21 cellular contexts compared by ENCODE assay signal in the genomic region with DNA sequence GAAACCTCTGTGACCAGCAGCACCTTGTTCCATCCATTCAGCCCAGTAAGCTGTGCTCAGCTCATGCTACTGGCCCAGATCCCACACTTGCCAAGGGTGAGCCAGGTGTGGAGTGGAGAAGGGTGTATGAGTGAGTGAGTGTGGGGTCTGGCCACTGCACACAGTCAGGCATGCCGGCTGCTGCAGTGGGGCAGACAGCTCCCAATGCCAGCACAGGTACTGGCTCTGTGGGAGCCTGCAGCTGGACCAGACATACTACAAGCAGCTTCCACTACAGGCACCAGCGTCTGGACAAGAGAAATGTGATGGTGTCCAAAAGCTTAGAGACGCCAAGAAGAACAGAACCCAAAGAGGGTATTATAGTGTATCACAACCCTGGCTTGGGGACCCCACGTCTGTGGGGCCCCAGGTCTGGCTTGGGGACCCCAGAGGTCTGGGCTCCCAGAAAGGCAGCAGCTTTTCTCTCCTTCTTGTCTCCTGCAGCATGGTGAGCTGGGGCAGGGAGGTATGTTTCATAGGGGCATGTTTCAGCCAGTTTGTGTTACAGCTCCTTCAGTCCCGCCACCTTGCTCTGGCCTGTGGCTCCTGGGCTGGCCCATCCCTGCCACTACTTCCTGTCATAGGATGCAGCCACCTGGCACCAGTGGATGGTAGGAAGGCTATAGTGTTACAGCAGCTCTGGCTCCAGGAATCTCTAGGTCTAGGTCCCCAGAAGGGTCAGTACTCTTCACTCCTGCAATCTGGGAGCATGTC.
A peak's percentile ranks its signal among the peaks of the same experiment; 100 is the strongest.
DNase-seq lines count a peak whose midpoint lies in the region; ATAC-seq and TF ChIP-seq lines count a peak whose summit lies in the region.
"Had no signal": no experiment of that assay in that cellular context is flagged by ENCODE, and none has a peak within 500 bp of the region (broad histone marks: within the 10 kb centered on the region; RNA-seq: fewer than 3 reads in every experiment).

No MANE protein-coding gene starts in this region.

- H2BK20ac ChIP-seq in H9 (ENCODE audit: low read depth, low read length, poor library complexity, severe bottlenecking), result no peak overlapping the region

- H3K4me1 Mint-ChIP-seq in H9, result no peaks in the 10 kb centered on the region
- no peaks in the 10 kb centered on the region for H3K4me1 Mint-ChIP-seq in stimulated activated effector memory CD8-positive, alpha-beta T cell treated with anti-CD3 and anti-CD28 coated beads, Interleukin-12 subunit alpha, Interleukin-12 subunit beta, amount 100 ng/mL, for 72 hours
- no peaks in the 10 kb centered on the region for H3K4me1 Mint-ChIP-seq in type B pancreatic cell (ENCODE audit: unreplicated experiment)
- H3K4me1 Mint-ChIP-seq: B cell; CD4-positive, CD25-positive, alpha-beta regulatory T cell had no signal

- no peaks in the 10 kb centered on the region for H3K9me3 ChIP-seq in H9 (ENCODE audit: control insufficient read depth, low read depth, low read length)
- H3K9me3 ChIP-seq in esophagus muscularis mucosa, result peaks cover 0 to 25% (median 11%) of the 10 kb centered on the region in 4 donors
- H3K9me3 ChIP-seq in neuronal stem cell (replicated peaks in 1 of 2; ENCODE audit: control insufficient read depth in 2 of 2, insufficient read depth in 1 of 2, low read depth in 1 of 2, low read length in 2 of 2), result no peaks in the 10 kb centered on the region
- H3K9me3 ChIP-seq: Caco-2 had no signal

- no peak overlapping the region for H3T11ph ChIP-seq in H9 (ENCODE audit: low read length)

- WGBS in H9 (ENCODE audit: extremely low coverage, insufficient read length, low lambda C conversion rate), result no CpG with 5 or more reads among the region's 5 CpGs
- 69% methylated on average over 4 of the region's 5 CpGs for WGBS in esophagus muscularis mucosa
- no CpG with 5 or more reads among the region's 5 CpGs for WGBS in neuronal stem cell (ENCODE audit: extremely low coverage in 2 of 2, insufficient read length in 2 of 2, insufficient replicate concordance in 1 of 2), 2 donors

- no peak for TF ChIP-seq EP300 in esophagus muscularis mucosa (IDR thresholded peaks at IDR 0.05)

- H3K4ac ChIP-seq in H9 (ENCODE audit: low read depth, low read length) (no peak overlapping the region), neuronal stem cell (ENCODE audit: low read length) (no peak overlapping the region)

- H2BK15ac ChIP-seq in H9 (ENCODE audit: low read depth, low read length) (no peak overlapping the region), neuronal stem cell (ENCODE audit: low read length) (no peak overlapping the region)

- H2AK5ac ChIP-seq in H9 (ENCODE audit: insufficient read length, low read length) (no peak overlapping the region), neuronal stem cell (ENCODE audit: low read depth, low read length) (no peak overlapping the region)

- H3K23ac ChIP-seq in H9 (ENCODE audit: insufficient read length, low read depth, low read length) (no peak overlapping the region), neuronal stem cell (ENCODE audit: low read depth, low read length, poor library complexity) (peak overlapping the region; percentile 22)

- TF ChIP-seq POLR2A in esophagus muscularis mucosa (IDR thresholded peaks at IDR 0.05; ENCODE audit: low read depth) (no peak), GM18505 (IDR thresholded peaks at IDR 0.05; ENCODE audit: borderline replicate concordance, extremely low read depth, insufficient read depth, insufficient read length) (no peak)

- no peak overlapping the region for H4K5ac ChIP-seq in H9 (ENCODE audit: insufficient read length, low read depth, low read length)

- H3K27ac Mint-ChIP-seq in H9 (0 out of 7 replicates have a peak overlapping the region, but pooled peaks of 1 of the 3 experiments have one; percentile 35), type B pancreatic cell (no peak overlapping the region)
- no peak overlapping the region for H3K27ac Mint-ChIP-seq in stimulated activated effector memory CD8-positive, alpha-beta T cell treated with anti-CD3 and anti-CD28 coated beads, Interleukin-12 subunit alpha, Interleukin-12 subunit beta, amount 100 ng/mL, for 72 hours
- H3K27ac Mint-ChIP-seq: B cell; CD4-positive, CD25-positive, alpha-beta regulatory T cell; CD8-positive, alpha-beta T cell had no signal

- intact Hi-C loops in esophagus muscularis mucosa (cut with DNase I), result no loop called here

- H2BK12ac ChIP-seq in H9 (ENCODE audit: insufficient read length, low read depth, low read length) (no peak overlapping the region), neuronal stem cell (ENCODE audit: low read length) (no peak overlapping the region)

- H3K79me1 ChIP-seq in H9 (ENCODE audit: insufficient read depth, low read depth, low read length, poor library complexity, severe bottlenecking) (no peaks in the 10 kb centered on the region), neuronal stem cell (ENCODE audit: low read depth, low read length) (no peaks in the 10 kb centered on the region)

- H2AFZ ChIP-seq in H9 (ENCODE audit: low read length), result no peak overlapping the region
- peak overlapping the region; percentile 3 for H2AFZ ChIP-seq in neuronal stem cell (ENCODE audit: low read length)
- H2AFZ ChIP-seq: GM23248 had no signal

- H3K4me3 Mint-ChIP-seq in H9 (no peak overlapping the region), type B pancreatic cell (no peak overlapping the region)
- H3K4me3 Mint-ChIP-seq in stimulated activated effector memory CD8-positive, alpha-beta T cell treated with anti-CD3 and anti-CD28 coated beads, Interleukin-12 subunit alpha, Interleukin-12 subunit beta, amount 100 ng/mL, for 72 hours, result no peak overlapping the region
- H3K4me3 Mint-ChIP-seq: B cell; CD4-positive, CD25-positive, alpha-beta regulatory T cell; CD8-positive, alpha-beta T cell had no signal

- H4K8ac ChIP-seq in H9 (replicated peaks; ENCODE audit: insufficient read length, low read depth, low read length) (no peak overlapping the region), neuronal stem cell (ENCODE audit: low read depth, low read length) (no peak overlapping the region)

- no peaks in the 10 kb centered on the region for H3K4me1 ChIP-seq in H9 (ENCODE audit: insufficient read depth, low read length)
- H3K4me1 ChIP-seq in esophagus muscularis mucosa, result no peaks in the 10 kb centered on the region
- no peaks in the 10 kb centered on the region for H3K4me1 ChIP-seq in neuronal stem cell (ENCODE audit: control insufficient read depth in 2 of 2, insufficient read depth in 1 of 2, low read depth in 1 of 2, low read length in 2 of 2)
- H3K4me1 ChIP-seq: BLaER1, Caco-2 had no signal

- H3K27me3 Mint-ChIP-seq in H9 (ENCODE audit: low read depth) (no peaks in the 10 kb centered on the region), type B pancreatic cell (no peaks in the 10 kb centered on the region)
- H3K27me3 Mint-ChIP-seq: B cell; CD4-positive, CD25-positive, alpha-beta regulatory T cell had no signal

- peak; percentile 21 for DNase-seq in H9
- peak; percentile 87 for DNase-seq in esophagus muscularis mucosa (ENCODE audit: extremely low spot score)
- DNase-seq in neuronal stem cell (ENCODE audit: low spot score), result no peak
- DNase-seq in stimulated activated effector memory CD8-positive, alpha-beta T cell treated with anti-CD3 and anti-CD28 coated beads, Interleukin-12 subunit alpha, Interleukin-12 subunit beta, amount 100 ng/mL, for 72 hours (ENCODE audit: low spot score in 2 of 2), result no peak
- DNase-seq in NCI-H82 treated with DMSO at 0.1 percent for 48 hours (lab: John Stamatoyannopoulos, UW; ENCODE audit: unreplicated experiment), result no peak
- DNase-seq in type B pancreatic cell (ENCODE audit: extremely low spot score, unreplicated experiment), result no peak
- DNase-seq: Caco-2; CD4-positive, CD25-positive, alpha-beta regulatory T cell; DMS153; DND-41; GM23248; H7 had no signal

- ATAC-seq in stimulated activated effector memory CD8-positive, alpha-beta T cell treated with anti-CD3 and anti-CD28 coated beads, Interleukin-12 subunit alpha, Interleukin-12 subunit beta, amount 100 ng/mL, for 72 hours, result peak; percentile 36
- ATAC-seq in HG02571 (IDR thresholded peaks at IDR 0.05; ENCODE audit: unreplicated experiment) (no peak), GM18505 (IDR thresholded peaks at IDR 0.05; ENCODE audit: unreplicated experiment) (no peak)
- ATAC-seq: CD8-positive, alpha-beta T cell; GM12878; HCT116 had no signal

- H3K36me3 Mint-ChIP-seq in H9 (ENCODE audit: insufficient read depth in 1 of 3, low read depth in 3 of 3) (no peaks in the 10 kb centered on the region), type B pancreatic cell (no peaks in the 10 kb centered on the region)
- no peaks in the 10 kb centered on the region for H3K36me3 Mint-ChIP-seq in stimulated activated effector memory CD8-positive, alpha-beta T cell treated with anti-CD3 and anti-CD28 coated beads, Interleukin-12 subunit alpha, Interleukin-12 subunit beta, amount 100 ng/mL, for 72 hours
- H3K36me3 Mint-ChIP-seq: CD4-positive, CD25-positive, alpha-beta regulatory T cell; CD8-positive, alpha-beta T cell had no signal

- TF ChIP-seq CTCF in H9 (conservative IDR thresholded peaks at IDR 0.05) (no peak), esophagus muscularis mucosa (IDR thresholded peaks at IDR 0.05) (no peak), type B pancreatic cell (conservative IDR thresholded peaks at IDR 0.05) (no peak)

- H3K4me3 ChIP-seq in esophagus muscularis mucosa (no peak overlapping the region), neuronal stem cell (ENCODE audit: low read length in 2 of 2) (peak overlapping the region in 1 of 2 donors; percentile 68)
- H3K4me3 ChIP-seq: BLaER1, GM12878, GM23248 had no signal

- H4K91ac ChIP-seq in H9 (ENCODE audit: insufficient read length, low read depth, low read length) (no peak overlapping the region), neuronal stem cell (ENCODE audit: low read depth, low read length, poor library complexity) (no peak overlapping the region)

- H3K56ac ChIP-seq in H9 (ENCODE audit: insufficient read length, low read depth, low read length), result no peak overlapping the region

- no peaks in the 10 kb centered on the region for H3K36me3 ChIP-seq in esophagus muscularis mucosa
- no peaks in the 10 kb centered on the region for H3K36me3 ChIP-seq in neuronal stem cell (replicated peaks in 1 of 2; ENCODE audit: control insufficient read depth in 2 of 2, insufficient read depth in 2 of 2, low read length in 2 of 2)
- H3K36me3 ChIP-seq: BLaER1 had no signal

- no peak overlapping the region for H3K27ac ChIP-seq in H9 (ENCODE audit: insufficient read length, low read depth, low read length)
- no peak overlapping the region for H3K27ac ChIP-seq in esophagus muscularis mucosa (replicated peaks in 1 of 4)
- H3K27ac ChIP-seq in neuronal stem cell (replicated peaks; ENCODE audit: low read length), result no peak overlapping the region
- H3K27ac ChIP-seq: 22Rv1, BLaER1, C4-2B, GM23248 had no signal

- no peak overlapping the region for H3K18ac ChIP-seq in H9 (ENCODE audit: insufficient read length, low read depth, low read length)
- H3K18ac ChIP-seq in neuronal stem cell (ENCODE audit: low read length), result peak overlapping the region; percentile 20

- no peaks in the 10 kb centered on the region for H3K27me3 ChIP-seq in H9 (ENCODE audit: insufficient read depth, low read length)
- no peaks in the 10 kb centered on the region for H3K27me3 ChIP-seq in esophagus muscularis mucosa
- H3K27me3 ChIP-seq in neuronal stem cell (ENCODE audit: control insufficient read depth in 3 of 3, insufficient read depth in 3 of 3, low read depth in 1 of 3, low read length in 3 of 3), result no peaks in the 10 kb centered on the region
- H3K27me3 ChIP-seq: BLaER1 had no signal

- H2BK5ac ChIP-seq in H9 (ENCODE audit: insufficient read length, low read length), result no peak overlapping the region
- H2BK5ac ChIP-seq in neuronal stem cell (ENCODE audit: low read length), result no peak overlapping the region

- H3K9me3 Mint-ChIP-seq in H9 (peaks cover 2 to 4% of the 10 kb centered on the region in 2 experiments; a peak in 1 of 5 replicates), type B pancreatic cell (no peaks in the 10 kb centered on the region)
- peaks cover 7% of the 10 kb centered on the region for H3K9me3 Mint-ChIP-seq in stimulated activated effector memory CD8-positive, alpha-beta T cell treated with anti-CD3 and anti-CD28 coated beads, Interleukin-12 subunit alpha, Interleukin-12 subunit beta, amount 100 ng/mL, for 72 hours

- H3K4me2 ChIP-seq in H9 (ENCODE audit: insufficient read depth, insufficient read length, low read length), result no peak overlapping the region
- H3K4me2 ChIP-seq in neuronal stem cell (ENCODE audit: insufficient read depth, low read length, poor library complexity, severe bottlenecking), result no peak overlapping the region
- H3K4me2 ChIP-seq: BLaER1 had no signal

- H3K9ac ChIP-seq in H9 (ENCODE audit: extremely low read depth, insufficient read length, low read length) (no peak overlapping the region), neuronal stem cell (ENCODE audit: low read depth, low read length, poor library complexity) (no peak overlapping the region)
- H3K9ac ChIP-seq: BLaER1, GM23248 had no signal

- no peaks in the 10 kb centered on the region for H3K79me2 ChIP-seq in H9 (ENCODE audit: insufficient read depth, low read length)

- H3K14ac ChIP-seq in H9 (ENCODE audit: insufficient read depth, low read length) (no peak overlapping the region; the same call in 1 of the 2 replicates), neuronal stem cell (ENCODE audit: low read length) (no peak overlapping the region)

- no peaks in the 10 kb centered on the region for H3K23me2 ChIP-seq in H9 (ENCODE audit: insufficient read length, low read depth, low read length, poor library complexity, severe bottlenecking)

- no peaks in the 10 kb centered on the region for H4K20me1 ChIP-seq in H9 (ENCODE audit: control insufficient read depth, insufficient read depth, insufficient read length)
- H4K20me1 ChIP-seq: BLaER1 had no signal

- H2BK120ac ChIP-seq in H9 (ENCODE audit: low read depth, low read length, poor library complexity, severe bottlenecking) (no peak overlapping the region), neuronal stem cell (ENCODE audit: low read depth, low read length) (no peak overlapping the region)

Comparison
In these comparisons a context has a peak if more than half of its experiments do, and no peak if none do; other contexts are left out.
1. DNase-seq: peak in H9 (single experiment) and esophagus muscularis mucosa (single experiment); none in neuronal stem cell (single experiment), stimulated activated effector memory CD8-positive, alpha-beta T cell treated with anti-CD3 and anti-CD28 coated beads, Interleukin-12 subunit alpha, Interleukin-12 subunit beta, amount 100 ng/mL, for 72 hours (0 of 2), NCI-H82 treated with DMSO at 0.1 percent for 48 hours (single experiment) and type B pancreatic cell (single experiment).